1 cellular context compared by ENCODE assay signal in genomic region chr15:83067638-83067962, GRCh38.
A peak's percentile ranks its signal among the peaks of the same experiment; 100 is the strongest.
TF ChIP-seq lines count a peak whose summit lies in the region.

No MANE protein-coding gene starts in this region.

TF ChIP-seq in HepG2, 621 proteins besides CTCF, POLR2A, EP300 and RAD21:
- TF ChIP-seq NFAT5 (CRISPR knock-in tag; IDR thresholded peaks at IDR 0.05): peak; percentile 50; the same call in 1 of the 2 replicates
- 0 out of 2 replicates have a peak, but pooled peaks have one; percentile 21 for TF ChIP-seq ZNF256 (CRISPR knock-in tag; conservative IDR thresholded peaks at IDR 0.05)
- TF ChIP-seq FOXJ3 (CRISPR knock-in tag; IDR thresholded peaks at IDR 0.05; ENCODE audit: borderline replicate concordance): 0 out of 2 replicates have a peak, but pooled peaks have one; percentile 3
- TF ChIP-seq MTF2 (CRISPR knock-in tag; IDR thresholded peaks at IDR 0.05; ENCODE audit: borderline replicate concordance): 0 out of 2 replicates have a peak, but pooled peaks have one; percentile 0
- no peak for TF ChIP-seq ZNF770 (CRISPR knock-in tag; IDR thresholded peaks at IDR 0.05)
- 0 out of 2 replicates have a peak, but pooled peaks have one; percentile 50 for TF ChIP-seq ZNF253 (CRISPR knock-in tag; IDR thresholded peaks at IDR 0.05; ENCODE audit: borderline replicate concordance)
- no peak for TF ChIP-seq NCOA5 (CRISPR knock-in tag; IDR thresholded peaks at IDR 0.05)
